ENCODE assay signal across 12 cellular contexts in genomic region chr4:76454073-76454472, GRCh38. TPM values are rescaled to one million over a fixed set of nuclear protein-coding genes. Genes with fewer than 3 reads are reported as not detected.
"Had no signal": no experiment of that assay in that cellular context is flagged by ENCODE, and none has a peak within 500 bp of the region (broad histone marks: within the 10 kb centered on the region; RNA-seq: fewer than 3 reads in every experiment).

No MANE protein-coding gene starts in this region.

RNA-seq across cellular contexts. Expression of gene SHROOM3, which starts 19.0 kb away (rescaled TPM):
- total RNA-seq: activated naive CD8-positive, alpha-beta T cell treated with anti-CD3 and anti-CD28 coated beads, Interleukin-2, amount 10 ng/mL, durations not matched to agents 7 days and 5 days; activated T-helper 17 cell treated with anti-CD3 and anti-CD28 coated beads, Interleukin-2, amount 50 U/mL, for 72 hours; activated T-helper 2 cell treated with anti-CD3 and anti-CD28 coated beads, Interferon-gamma antibody, Interleukin-2, Interleukin-4, amounts not matched to agents 10 μg/mL and 5 μg/mL and 100 μg/mL, durations not matched to agents 14 hours and 24 hours and 36 hours had no signal

RNA-seq across cellular contexts. Expression of gene CCDC158, which starts 33.1 kb away (rescaled TPM):
- total RNA-seq: activated naive CD4-positive, alpha-beta T cell treated with anti-CD3 and anti-CD28 coated beads for 36 hours; activated naive CD4-positive, alpha-beta T cell treated with anti-CD3 and anti-CD28 coated beads, Interleukin-2, amount 50 U/mL, for 72 hours; activated naive CD8-positive, alpha-beta T cell treated with anti-CD3 and anti-CD28 coated beads for 36 hours; activated naive CD8-positive, alpha-beta T cell treated with anti-CD3 and anti-CD28 coated beads, Interleukin-2, amount 10 ng/mL, durations not matched to agents 7 days and 5 days; activated T-cell treated with anti-CD3 and anti-CD28 coated beads, Interleukin-2, amount 50 U/mL, for 4 hours; activated T-cell treated with anti-CD3 and anti-CD28 coated beads, Interleukin-2, amount 50 U/mL, for 72 hours; activated T-helper 1 cell treated with anti-CD3 and anti-CD28 coated beads, Interleukin-12 subunit alpha, Interleukin-12 subunit beta, Interleukin-2, Interleukin-4 antibody, amounts not matched to agents 30 ng/mL and 10 ng/mL and 1 ng/mL, durations not matched to agents 14 hours and 24 hours and 36 hours; activated T-helper 17 cell treated with anti-CD3 and anti-CD28 coated beads, Interleukin-2, amount 50 U/mL, for 72 hours; activated T-helper 2 cell treated with anti-CD3 and anti-CD28 coated beads, Interferon-gamma antibody, Interleukin-2, Interleukin-4, amounts not matched to agents 10 μg/mL and 5 μg/mL and 100 μg/mL, durations not matched to agents 14 hours and 24 hours and 36 hours; astrocyte; cardiac muscle cell; chondrocyte had no signal
